Comparison of ENCODE assay signal across 14 cellular contexts in genomic region chr1:154205751-154206150, GRCh38. TPM values are rescaled to one million over a fixed set of nuclear protein-coding genes. Genes with fewer than 3 reads are reported as not detected.
A peak's percentile ranks its signal among the peaks of the same experiment; 100 is the strongest.
DNase-seq lines count a peak whose midpoint lies in the region; ATAC-seq and TF ChIP-seq lines count a peak whose summit lies in the region.
"Not testable (repeated sequence)": the region's sequence is repeated elsewhere in the genome, so short reads cannot be mapped to it uniquely, and the experiment has no call there.
"Had no signal": no experiment of that assay in that cellular context is flagged by ENCODE, and none has a peak within 500 bp of the region (broad histone marks: within the 10 kb centered on the region; RNA-seq: fewer than 3 reads in every experiment).

No MANE protein-coding gene starts in this region.

- not testable (repeated sequence) for H3K9me3 Mint-ChIP-seq in T-helper 1 cell treated with Interleukin-12 subunit alpha and Interleukin-12 subunit beta and Interleukin-4 antibody, amounts not matched to agents 30 μg/mL and 1 μg/mL, for 36 hours; activated T-helper 17 cell treated with anti-CD3 and anti-CD28 coated beads, Interleukin-2, amount 50 U/mL, for 72 hours; chondrocyte (ENCODE audit: low read depth); neural crest cell; stimulated activated naive CD8-positive, alpha-beta T cell treated with anti-CD3 and anti-CD28 coated beads, Interleukin-15, amount 100 ng/mL, for 72 hours

- DNase-seq in ELR (ENCODE audit: low read depth), result peak; percentile 23
- not testable (repeated sequence) for DNase-seq in chondrocyte (ENCODE audit: low spot score); neural crest cell (ENCODE audit: low read depth, low spot score); stimulated activated naive CD8-positive, alpha-beta T cell treated with anti-CD3 and anti-CD28 coated beads, Interleukin-15, amount 100 ng/mL, for 72 hours

- not testable (repeated sequence) for H3K27me3 Mint-ChIP-seq in T-helper 1 cell treated with Interleukin-12 subunit alpha and Interleukin-12 subunit beta and Interleukin-4 antibody, amounts not matched to agents 30 μg/mL and 1 μg/mL, for 36 hours (ENCODE audit: low read depth); activated T-helper 17 cell treated with anti-CD3 and anti-CD28 coated beads, Interleukin-2, amount 50 U/mL, for 72 hours; chondrocyte (ENCODE audit: low read depth); neural crest cell (ENCODE audit: low read depth); stimulated activated naive CD8-positive, alpha-beta T cell treated with anti-CD3 and anti-CD28 coated beads, Interleukin-15, amount 100 ng/mL, for 72 hours

- not testable (repeated sequence) for ATAC-seq in activated T-helper 17 cell treated with anti-CD3 and anti-CD28 coated beads, Interleukin-2, amount 50 U/mL, for 72 hours (replicated peaks); stimulated activated naive CD8-positive, alpha-beta T cell treated with anti-CD3 and anti-CD28 coated beads, Interleukin-15, amount 100 ng/mL, for 72 hours

- peaks cover 14% of the 10 kb centered on the region for H3K4me1 Mint-ChIP-seq in T-helper 1 cell treated with Interleukin-12 subunit alpha and Interleukin-12 subunit beta and Interleukin-4 antibody, amounts not matched to agents 30 μg/mL and 1 μg/mL, for 36 hours (ENCODE audit: low read depth)
- peaks cover 22% of the 10 kb centered on the region for H3K4me1 Mint-ChIP-seq in activated T-helper 17 cell treated with anti-CD3 and anti-CD28 coated beads, Interleukin-2, amount 50 U/mL, for 72 hours
- not testable (repeated sequence) for H3K4me1 Mint-ChIP-seq in chondrocyte (ENCODE audit: low read depth)
- peaks cover 16% of the 10 kb centered on the region for H3K4me1 Mint-ChIP-seq in neural crest cell
- H3K4me1 Mint-ChIP-seq in stimulated activated naive CD8-positive, alpha-beta T cell treated with anti-CD3 and anti-CD28 coated beads, Interleukin-15, amount 100 ng/mL, for 72 hours, result peaks cover 40% of the 10 kb centered on the region

- peak overlapping the region; percentile 44 for H3K27ac Mint-ChIP-seq in T-helper 1 cell treated with Interleukin-12 subunit alpha and Interleukin-12 subunit beta and Interleukin-4 antibody, amounts not matched to agents 30 μg/mL and 1 μg/mL, for 36 hours
- H3K27ac Mint-ChIP-seq in activated T-helper 17 cell treated with anti-CD3 and anti-CD28 coated beads, Interleukin-2, amount 50 U/mL, for 72 hours, result peak overlapping the region; percentile 92
- peak overlapping the region; percentile 5 for H3K27ac Mint-ChIP-seq in chondrocyte (ENCODE audit: unreplicated experiment)
- peak overlapping the region; percentile 16 for H3K27ac Mint-ChIP-seq in neural crest cell (ENCODE audit: unreplicated experiment)
- H3K27ac Mint-ChIP-seq in stimulated activated naive CD8-positive, alpha-beta T cell treated with anti-CD3 and anti-CD28 coated beads, Interleukin-15, amount 100 ng/mL, for 72 hours, result peak overlapping the region; percentile 48 to 95

- H3K4me3 Mint-ChIP-seq in T-helper 1 cell treated with Interleukin-12 subunit alpha and Interleukin-12 subunit beta and Interleukin-4 antibody, amounts not matched to agents 30 μg/mL and 1 μg/mL, for 36 hours; chondrocyte (ENCODE audit: unreplicated experiment); neural crest cell; stimulated activated naive CD8-positive, alpha-beta T cell treated with anti-CD3 and anti-CD28 coated beads, Interleukin-15, amount 100 ng/mL, for 72 hours: not testable (repeated sequence)
- peak overlapping the region; percentile 6 for H3K4me3 Mint-ChIP-seq in activated T-helper 17 cell treated with anti-CD3 and anti-CD28 coated beads, Interleukin-2, amount 50 U/mL, for 72 hours

- peaks cover 35% of the 10 kb centered on the region for H3K36me3 Mint-ChIP-seq in T-helper 1 cell treated with Interleukin-12 subunit alpha and Interleukin-12 subunit beta and Interleukin-4 antibody, amounts not matched to agents 30 μg/mL and 1 μg/mL, for 36 hours (ENCODE audit: low read depth)
- peaks cover 58% of the 10 kb centered on the region for H3K36me3 Mint-ChIP-seq in activated T-helper 17 cell treated with anti-CD3 and anti-CD28 coated beads, Interleukin-2, amount 50 U/mL, for 72 hours (ENCODE audit: low read depth)
- peaks cover 25% of the 10 kb centered on the region for H3K36me3 Mint-ChIP-seq in chondrocyte (ENCODE audit: low read depth)
- peaks cover 14% of the 10 kb centered on the region for H3K36me3 Mint-ChIP-seq in neural crest cell (ENCODE audit: low read depth)

- not testable (repeated sequence) for TF ChIP-seq CTCF in chondrocyte (IDR thresholded peaks at IDR 0.05); neural crest cell (conservative IDR thresholded peaks at IDR 0.05)

RNA-seq across cellular contexts. Expression of gene CFAP141, which starts 0.4 kb away (rescaled TPM):
- not detected for total RNA-seq in activated T-helper 17 cell treated with anti-CD3 and anti-CD28 coated beads, Interleukin-2, amount 50 U/mL, for 72 hours
- total RNA-seq in chondrocyte (not detected in 3 replicates), neural crest cell (not detected in 2 replicates)
- total RNA-seq: adrenal gland, cardiac septum, esophagus mucosa, gastroesophageal sphincter, mesenteric fat pad, NCI-H460, RPMI7951, ureter had no signal

RNA-seq across cellular contexts. Expression of gene TPM3, which starts 13.9 kb away (rescaled TPM):
- total RNA-seq in activated T-helper 17 cell treated with anti-CD3 and anti-CD28 coated beads, Interleukin-2, amount 50 U/mL, for 72 hours, result 100 to 1,000 TPM; 370 to 607 TPM
- total RNA-seq in chondrocyte (248 to 259 TPM (median 256 TPM) in 3 replicates), neural crest cell (364 and 373 TPM in 2 replicates)

RNA-seq across cellular contexts. Expression of gene UBAP2L, which starts 15.0 kb away (rescaled TPM):
- 100 to 1,000 TPM; 237 to 249 TPM for total RNA-seq in activated T-helper 17 cell treated with anti-CD3 and anti-CD28 coated beads, Interleukin-2, amount 50 U/mL, for 72 hours
- total RNA-seq in chondrocyte (182 to 202 TPM (median 186 TPM) in 3 replicates), neural crest cell (256 and 258 TPM in 2 replicates)

RNA-seq across cellular contexts. Expression of gene NUP210L, which starts 50.9 kb away (rescaled TPM):
- total RNA-seq in activated T-helper 17 cell treated with anti-CD3 and anti-CD28 coated beads, Interleukin-2, amount 50 U/mL, for 72 hours, result under 1 TPM; 0.04 to 0.24 TPM
- total RNA-seq in chondrocyte (0.19 TPM in 1 of 3 replicates, not detected in the others), neural crest cell (0.05 TPM in 1 of 2 replicates, not detected in the other)
- total RNA-seq: gastroesophageal sphincter, mesenteric fat pad, RPMI7951 had no signal

Comparison
In these comparisons a context has a peak if more than half of its experiments do, and no peak if none do; other contexts are left out.
1. H3K27ac Mint-ChIP-seq: peak in every context shown above with its lines; median percentile 92 in activated T-helper 17 cell treated with anti-CD3 and anti-CD28 coated beads, Interleukin-2, amount 50 U/mL, for 72 hours; 72 in stimulated activated naive CD8-positive, alpha-beta T cell treated with anti-CD3 and anti-CD28 coated beads, Interleukin-15, amount 100 ng/mL, for 72 hours; 44 in T-helper 1 cell treated with Interleukin-12 subunit alpha and Interleukin-12 subunit beta and Interleukin-4 antibody, amounts not matched to agents 30 μg/mL and 1 μg/mL, for 36 hours; 16 in neural crest cell; 5 in chondrocyte.